16 cellular contexts compared by ENCODE assay signal in genomic region chr9:10371824-10372223, GRCh38.
"Had no signal": no experiment of that assay in that cellular context is flagged by ENCODE, and none has a peak within 500 bp of the region (broad histone marks: within the 10 kb centered on the region; RNA-seq: fewer than 3 reads in every experiment).

No MANE protein-coding gene starts in this region.

- DNase-seq: erythroblast; foreskin keratinocyte; head of caudate nucleus; hippocampal formation; kidney; left colon; left ventricle myocardium superior; mesenchymal stem cell; naive B cell; psoas muscle; retina; right lobe of liver; stimulated activated CD4-positive, alpha-beta T cell treated with anti-CD3 and anti-CD28 coated beads, Interleukin-4, amount 100 ng/mL, for 1 hour; stimulated activated CD8-positive, alpha-beta memory T cell treated with anti-CD3 and anti-CD28 coated beads, Interleukin-4, amount 100 ng/mL, for 48 hours; stimulated activated naive CD8-positive, alpha-beta T cell treated with anti-CD3 and anti-CD28 coated beads, Interleukin-15, Interleukin-2, amounts not matched to agents 100 U/mL and 50 U/mL, for 24 hours; thyroid gland had no signal
